1 cellular context compared by ENCODE assay signal in genomic region chr10:70379581-70380176, GRCh38.
A peak's percentile ranks its signal among the peaks of the same experiment; 100 is the strongest.
TF ChIP-seq lines count a peak whose summit lies in the region.

No MANE protein-coding gene starts in this region.

TF ChIP-seq in IMR-90, 13 proteins besides CTCF, POLR2A, EP300 and RAD21:
- TF ChIP-seq NFE2L2 (IDR thresholded peaks at IDR 0.05; ENCODE audit: low read depth, low read length) = no peak
- 0 out of 2 replicates have a peak, but pooled peaks have one; percentile 11 for TF ChIP-seq SMC3 (IDR thresholded peaks at IDR 0.05; ENCODE audit: low read depth, low read length)
